Comparison of ENCODE assay signal across 1 cellular context in the genomic region with DNA sequence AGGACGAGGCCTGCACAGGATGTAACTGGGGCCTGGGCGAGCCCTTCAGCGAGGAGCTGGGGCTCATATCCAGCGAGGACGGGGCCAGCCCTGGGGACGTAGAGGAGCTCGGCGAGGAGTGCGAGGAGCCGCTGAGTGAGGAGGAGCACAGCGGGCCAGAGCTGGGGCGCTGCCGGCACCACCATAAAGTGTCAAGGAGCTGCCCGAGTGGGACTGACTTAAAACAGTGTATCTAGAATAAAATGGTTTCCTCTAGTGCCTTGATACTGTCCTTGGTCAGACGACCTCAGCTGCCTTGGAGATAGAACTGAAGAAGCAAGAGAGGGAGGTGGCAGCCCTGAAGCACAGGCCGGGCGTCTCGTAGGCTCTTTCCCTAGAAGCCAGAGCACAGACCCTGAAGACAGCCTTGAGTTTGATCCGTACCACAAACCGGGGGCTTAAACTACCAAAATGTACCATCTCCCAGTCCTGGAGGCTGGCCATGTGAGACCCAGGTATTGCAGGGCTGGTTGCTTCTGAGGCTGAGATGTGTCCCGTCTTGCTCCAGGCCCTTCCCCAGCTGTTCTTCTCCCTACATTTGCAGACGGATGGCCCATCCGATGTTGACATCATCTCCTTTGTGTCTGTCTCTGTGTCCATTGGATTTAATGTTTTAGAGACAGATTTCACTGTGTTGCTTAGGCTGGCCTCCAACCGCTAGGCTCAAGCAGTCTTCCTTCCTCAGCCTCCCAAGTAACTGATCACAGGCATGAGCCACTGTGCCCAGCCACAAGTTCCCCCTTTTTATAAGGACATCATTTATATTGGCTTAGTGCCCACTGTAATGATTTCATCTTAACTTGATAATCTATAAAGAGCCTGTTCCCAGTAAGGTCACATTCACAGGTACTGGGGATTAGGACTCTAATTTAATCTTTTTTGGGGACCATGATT.
A peak's percentile ranks its signal among the peaks of the same experiment; 100 is the strongest.
TF ChIP-seq lines count a peak whose summit lies in the region.

No MANE protein-coding gene starts in this region.

TF ChIP-seq in H1, 55 proteins besides CTCF, POLR2A, EP300 and RAD21:
- TF ChIP-seq POLR2AphosphoS5 (IDR thresholded peaks at IDR 0.05; ENCODE audit: low read depth, low read length): 0 out of 2 replicates have a peak, but pooled peaks have one; percentile 36
- TF ChIP-seq SP4 (IDR thresholded peaks at IDR 0.05; ENCODE audit: low read length): no peak
